ENCODE assay signal across 20 cellular contexts in genomic region chrX:51440365-51440764, GRCh38. TPM values are rescaled to one million over a fixed set of nuclear protein-coding genes. Genes with fewer than 3 reads are reported as not detected.
DNase-seq lines count a peak whose midpoint lies in the region; ATAC-seq, FAIRE-seq and TF ChIP-seq lines count a peak whose summit lies in the region.
"Had no signal": no experiment of that assay in that cellular context is flagged by ENCODE, and none has a peak within 500 bp of the region (broad histone marks: within the 10 kb centered on the region; RNA-seq: fewer than 3 reads in every experiment).

No MANE protein-coding gene starts in this region.

- H3K4me3 Mint-ChIP-seq in GM23338, result peak overlapping the region; percentile 64
- H3K4me3 Mint-ChIP-seq: CD14-positive monocyte; CD4-positive, alpha-beta memory T cell had no signal

- no peaks in the 10 kb centered on the region for H3K9me3 Mint-ChIP-seq in GM23338

- H4K8ac ChIP-seq in H1 (ENCODE audit: extremely low read depth, insufficient read depth, low read length), result no peak overlapping the region

- H3F3A ChIP-seq in GM23338 (replicated peaks; ENCODE audit: low read depth), result no peaks in the 10 kb centered on the region

- no peak overlapping the region for H2BK12ac ChIP-seq in H1 (ENCODE audit: low read depth, low read length)

- H2BK20ac ChIP-seq in H1 (ENCODE audit: low read length), result no peak overlapping the region

- TF ChIP-seq POLR2A in H1 (IDR thresholded peaks at IDR 0.05; ENCODE audit: control extremely low read depth in 1 of 2, low read depth in 2 of 2, low read length in 2 of 2), result no peak

- H3K27me3 Mint-ChIP-seq in GM23338 (ENCODE audit: insufficient read depth, low read depth, poor library complexity), result peaks cover 3% of the 10 kb centered on the region
- H3K27me3 Mint-ChIP-seq: CD4-positive, alpha-beta memory T cell had no signal

- no peaks in the 10 kb centered on the region for H4K20me1 ChIP-seq in GM23338 (replicated peaks; ENCODE audit: insufficient read depth)
- H4K20me1 ChIP-seq in H1 (replicated peaks in 1 of 2; ENCODE audit: control insufficient read depth in 1 of 2, insufficient read depth in 2 of 2, low read length in 2 of 2), result no peaks in the 10 kb centered on the region

- no peak overlapping the region for H2BK5ac ChIP-seq in H1 (ENCODE audit: low read depth, low read length)

- peak; percentile 34; the same call in 1 of the 3 replicates for ATAC-seq in GM23338
- ATAC-seq in GM21515 (IDR thresholded peaks at IDR 0.05; ENCODE audit: unreplicated experiment), result no peak
- no peak for ATAC-seq in GM19467 (IDR thresholded peaks at IDR 0.05; ENCODE audit: unreplicated experiment)
- ATAC-seq: K562 had no signal

- H2BK15ac ChIP-seq in H1 (ENCODE audit: low read length), result no peak overlapping the region

- H3K79me1 ChIP-seq in H1 (ENCODE audit: low read depth, low read length), result no peaks in the 10 kb centered on the region

- H3K36me3 Mint-ChIP-seq in GM23338 (ENCODE audit: low read depth), result no peaks in the 10 kb centered on the region
- H3K36me3 Mint-ChIP-seq: CD14-positive monocyte; CD4-positive, alpha-beta memory T cell had no signal

- no peak overlapping the region for H3K4ac ChIP-seq in H1 (replicated peaks; ENCODE audit: insufficient read length, low read depth, low read length)

- no peak overlapping the region for H4K5ac ChIP-seq in H1 (ENCODE audit: insufficient read length, low read depth, low read length)

- H2BK120ac ChIP-seq in H1 (replicated peaks; ENCODE audit: low read depth, low read length), result no peak overlapping the region

- H3K27ac Mint-ChIP-seq in GM23338, result peak overlapping the region; percentile 71; the same call in 1 of the 2 replicates
- H3K27ac Mint-ChIP-seq: CD14-positive monocyte; CD4-positive, alpha-beta memory T cell had no signal

- TF ChIP-seq RAD21 in H1 (IDR thresholded peaks at IDR 0.05 in 1 of 2, conservative IDR thresholded peaks at IDR 0.05 in 1 of 2; ENCODE audit: low read depth in 2 of 2, low read length in 2 of 2), result no peak

- H3K18ac ChIP-seq in H1 (ENCODE audit: extremely low read depth, low read length), result no peak overlapping the region

- H3K79me2 ChIP-seq in GM23338 (replicated peaks; ENCODE audit: insufficient read depth), result no peaks in the 10 kb centered on the region
- no peaks in the 10 kb centered on the region for H3K79me2 ChIP-seq in H1 (ENCODE audit: control insufficient read depth in 1 of 2, insufficient read depth in 2 of 2, low read length in 2 of 2)

- DNase-seq in GM23338 (ENCODE audit: low spot score) (peak; percentile 22), H1 (ENCODE audit: low read depth in 1 of 2, low spot score in 2 of 2) (no peak), KG1 (lab: John Stamatoyannopoulos, UW) (no peak), NCI-H2107 (lab: John Stamatoyannopoulos, UW) (no peak)
- DNase-seq: 8988T; CD4-positive, alpha-beta memory T cell; DMS153; DMS79; GF-D8; GOT3; IMR-90 had no signal

- FAIRE-seq in H1 (lab: Jason Lieb, UNC), result no peak
- FAIRE-seq: K562 had no signal

- POLR2A ChIA-PET in H1 (lab: Charles Lee; ENCODE audit: partially characterized antibody), result interaction anchor here (0.9 kb wide), 1 partner anchor 269 kb away, joined by 3 read pairs; no protein-coding TSS in a partner anchor

- no peaks in the 10 kb centered on the region for H3K23me2 ChIP-seq in H1 (ENCODE audit: low read depth, low read length)

- H3K23ac ChIP-seq in H1 (ENCODE audit: insufficient read length), result no peak overlapping the region

- H3K4me2 ChIP-seq in GM23338 (0 out of 2 replicates have a peak overlapping the region, but pooled peaks have one; percentile 27), H1 (ENCODE audit: insufficient read depth in 1 of 2, low read depth in 2 of 2, low read length in 2 of 2) (peak overlapping the region in 1 of 2 experiments; percentile 51; a peak in 2 of 4 replicates)
- H3K4me2 ChIP-seq: BLaER1 had no signal

- no peak overlapping the region for H3K14ac ChIP-seq in H1 (ENCODE audit: insufficient read length)

- no peaks in the 10 kb centered on the region for H3K27me3 ChIP-seq in GM23338 (ENCODE audit: insufficient read depth)
- no peaks in the 10 kb centered on the region for H3K27me3 ChIP-seq in HUES6 (ENCODE audit: control insufficient read depth, insufficient read depth, low read length)
- H3K27me3 ChIP-seq in H1 (replicated peaks in 1 of 4; ENCODE audit: control insufficient read depth in 3 of 4, extremely low read depth in 1 of 4, insufficient read depth in 3 of 4, low read length in 3 of 4), result no peaks in the 10 kb centered on the region
- H3K27me3 ChIP-seq in iPS-20b (ENCODE audit: insufficient read depth, low read length), result no peaks in the 10 kb centered on the region

- TF ChIP-seq CTCF in GM23338 (conservative IDR thresholded peaks at IDR 0.05; ENCODE audit: low read depth in 2 of 2) (no peak), H1 (IDR thresholded peaks at IDR 0.05; ENCODE audit: control extremely low read depth in 1 of 3, insufficient read depth in 1 of 3, low read depth in 1 of 3, low read length in 3 of 3) (no peak)

- H3K4me1 Mint-ChIP-seq in GM23338, result peaks cover 21% of the 10 kb centered on the region
- H3K4me1 Mint-ChIP-seq: CD14-positive monocyte; CD4-positive, alpha-beta memory T cell had no signal

- no peak overlapping the region for H2AFZ ChIP-seq in GM23338
- H2AFZ ChIP-seq in H1 (ENCODE audit: low read length), result 0 out of 2 replicates have a peak overlapping the region, but pooled peaks have one; percentile 39

- no peak overlapping the region for H3K27ac ChIP-seq in GM23338 (ENCODE audit: low read depth)
- no peak overlapping the region for H3K27ac ChIP-seq in HUES6 (ENCODE audit: low read depth, low read length)
- H3K27ac ChIP-seq in H1 (ENCODE audit: low read depth, low read length), result no peak overlapping the region
- no peak overlapping the region for H3K27ac ChIP-seq in iPS-20b (ENCODE audit: low read length)
- H3K27ac ChIP-seq: BLaER1 had no signal

- CTCF ChIA-PET in H1 (lab: Charles Lee; ENCODE audit: partially characterized antibody), result interaction anchor here (1.0 to 3.9 kb wide), 2 partner anchors 19 to 20 kb away, joined by 3 to 16 read pairs; no protein-coding TSS in a partner anchor

- H2AK5ac ChIP-seq in H1 (ENCODE audit: low read depth, low read length), result no peak overlapping the region

- WGBS in H1 (ENCODE audit: extremely low coverage in 1 of 2, insufficient coverage in 1 of 2, insufficient read length in 1 of 2, insufficient replicate concordance in 2 of 2, low coverage in 1 of 2, low lambda C conversion rate in 2 of 2, missing lambda C conversion rate in 1 of 2), 2 experiments, result 86% methylated on average over 1 of the region's 1 CpG; no CpG with 5 or more reads in 1 of the 2 experiments

- no peak overlapping the region for H3K56ac ChIP-seq in H1 (replicated peaks; ENCODE audit: insufficient read length, low read depth, low read length)

- H4K91ac ChIP-seq in H1 (replicated peaks; ENCODE audit: insufficient read length, low read length), result no peak overlapping the region

- no peak for TF ChIP-seq EP300 in H1 (IDR thresholded peaks at IDR 0.05; ENCODE audit: borderline replicate concordance in 1 of 2, low read depth in 2 of 2, low read length in 2 of 2)

- H3K4me1 ChIP-seq in GM23338 (ENCODE audit: insufficient read depth) (0 out of 2 replicates have a peak, but pooled peaks cover 8% of the 10 kb centered on the region), HUES6 (ENCODE audit: control insufficient read depth, insufficient read depth, low read length) (peaks cover 21% of the 10 kb centered on the region), H1 (replicated peaks in 1 of 4; ENCODE audit: control insufficient read depth in 3 of 4, insufficient read depth in 4 of 4, low read length in 3 of 4) (peaks cover 0 to 2% (median 0%) of the 10 kb centered on the region in 4 experiments; a peak in 4 of 7 replicates), iPS-20b (ENCODE audit: insufficient read depth, low read length) (no peaks in the 10 kb centered on the region; the same call in 1 of the 2 replicates)
- H3K4me1 ChIP-seq: BLaER1, HAP-1 had no signal

- no peak overlapping the region for H3K9ac ChIP-seq in HUES6 (ENCODE audit: low read length)
- H3K9ac ChIP-seq in H1 (replicated peaks in 1 of 4; ENCODE audit: extremely low read depth in 1 of 4, low read depth in 3 of 4, low read length in 3 of 4), result no peak overlapping the region
- H3K9ac ChIP-seq in iPS-20b (ENCODE audit: low read depth, low read length), result no peak overlapping the region
- H3K9ac ChIP-seq: BLaER1 had no signal

- H3K36me3 ChIP-seq in GM23338 (ENCODE audit: insufficient read depth) (no peaks in the 10 kb centered on the region), HUES6 (ENCODE audit: control insufficient read depth, insufficient read depth, low read length) (no peaks in the 10 kb centered on the region), H1 (ENCODE audit: control insufficient read depth in 2 of 4, insufficient read depth in 4 of 4, low read length in 3 of 4) (no peaks in the 10 kb centered on the region), iPS-20b (ENCODE audit: insufficient read depth, low read depth, low read length) (no peaks in the 10 kb centered on the region)
- H3K36me3 ChIP-seq: BLaER1, HAP-1 had no signal

- H3K9me3 ChIP-seq in HUES6 (ENCODE audit: control insufficient read depth, insufficient read depth, low read depth, low read length) (peaks cover 21% of the 10 kb centered on the region; the same call in 1 of the 2 replicates), H1 (ENCODE audit: insufficient read depth in 2 of 2, low read depth in 1 of 2, low read length in 1 of 2) (no peaks in the 10 kb centered on the region), iPS-20b (ENCODE audit: insufficient read depth, low read depth, low read length) (no peaks in the 10 kb centered on the region)
- H3K9me3 ChIP-seq: HAP-1 had no signal

- no peaks in the 10 kb centered on the region for H3K9me2 ChIP-seq in GM23338 (ENCODE audit: insufficient read depth)

- H3K4me3 ChIP-seq in GM23338 (no peak overlapping the region), HUES6 (ENCODE audit: low read depth, low read length) (peak overlapping the region; percentile 27; the same call in 1 of the 2 replicates), H1 (ENCODE audit: extremely low read depth in 1 of 4, insufficient read depth in 2 of 4, low read depth in 3 of 4, low read length in 4 of 4) (peak overlapping the region in 2 of 4 experiments; percentile 6 to 32; a peak in 1 of 8 replicates), iPS-20b (ENCODE audit: low read length) (peak overlapping the region; percentile 34; the same call in 1 of the 2 replicates)
- H3K4me3 ChIP-seq: BLaER1, HAP-1, K562 had no signal

RNA-seq across cellular contexts. Expression of gene NUDT11, which starts 56.0 kb away (rescaled TPM):
- total RNA-seq in GM23338 (2014; rRNA removed; shearing (Covaris generic)), result 39.2 and 52.7 TPM in 2 replicates
- polyA plus RNA-seq in GM23338 (2016; fragmentation: Nextera tagmentation; extraction: Ambion mirVana) (25.0 and 27.5 TPM in 2 replicates), H1 (2011; rRNA removed) (20.5 and 31.3 TPM in 2 replicates)
- 37.6 and 39.3 TPM in 2 replicates for total RNA-seq in H1 (2021; fragmentation: NEBNext Ultra II Directional; extraction: Animal tissue kit (Norgen Biotek cat#: 25700))
- 29.5 TPM for polyA plus RNA-seq in H1 (2011; cell fraction: cytosol; rRNA removed)
- 11.7 TPM for polyA plus RNA-seq in H1 (2011; cell fraction: nucleus; rRNA removed)
- polyA plus RNA-seq in H1 (2012, experiment 1 of 2), result 21.3 to 29.4 TPM (median 23.0 TPM) in 4 replicates
- 7.2 TPM for polyA plus RNA-seq in H1 (2012, experiment 2 of 2)
- 22.2 TPM for polyA plus RNA-seq in H1 (2013, experiment 1 of 2)
- polyA plus RNA-seq in H1 (2013, experiment 2 of 2), result 23.0 TPM
- 22.3 and 25.6 TPM in 2 replicates for polyA minus RNA-seq in H1 (2011; rRNA and poly(A)+ RNA removed)
- 10.5 TPM for polyA minus RNA-seq in H1 (2011; cell fraction: cytosol; rRNA and poly(A)+ RNA removed)
- polyA minus RNA-seq in H1 (2011; cell fraction: nucleus; rRNA and poly(A)+ RNA removed), result 12.6 TPM
- total RNA-seq: HT-29 had no signal
